23 cellular contexts compared by ENCODE assay signal in genomic region chr22:24944224-24944937, GRCh38. TPM values are rescaled to one million over a fixed set of nuclear protein-coding genes. Genes with fewer than 3 reads are reported as not detected.
A peak's percentile ranks its signal among the peaks of the same experiment; 100 is the strongest.
DNase-seq lines count a peak whose midpoint lies in the region; ATAC-seq, FAIRE-seq and TF ChIP-seq lines count a peak whose summit lies in the region.
"Had no signal": no experiment of that assay in that cellular context is flagged by ENCODE, and none has a peak within 500 bp of the region (broad histone marks: within the 10 kb centered on the region; RNA-seq: fewer than 3 reads in every experiment).

No MANE protein-coding gene starts in this region.

- TF ChIP-seq CTCF in breast epithelium (IDR thresholded peaks at IDR 0.05), result no peak
- no peak for TF ChIP-seq CTCF in mammary epithelial cell (conservative IDR thresholded peaks at IDR 0.05 in 1 of 2, IDR thresholded peaks at IDR 0.05 in 1 of 2; ENCODE audit: extremely low read depth in 1 of 2, insufficient read depth in 1 of 2, low read depth in 1 of 2, low read length in 2 of 2)
- no peak for TF ChIP-seq CTCF in HepG2 (CRISPR knock-in tag; IDR thresholded peaks at IDR 0.05)
- no peak for TF ChIP-seq CTCF in parathyroid adenoma (IDR thresholded peaks at IDR 0.05)

- H3K9me3 ChIP-seq in breast epithelium (no peaks in the 10 kb centered on the region), mammary epithelial cell (replicated peaks; ENCODE audit: insufficient read depth, low read length) (no peaks in the 10 kb centered on the region), HepG2 (ENCODE audit: low read length) (no peaks in the 10 kb centered on the region), parathyroid adenoma (ENCODE audit: control insufficient read depth, low read length) (no peaks in the 10 kb centered on the region)
- H3K9me3 ChIP-seq: A549, Caco-2, HAP-1 had no signal

- no peaks in the 10 kb centered on the region for H3K36me3 ChIP-seq in breast epithelium
- no peaks in the 10 kb centered on the region for H3K36me3 ChIP-seq in mammary epithelial cell (ENCODE audit: insufficient read depth, low read length)
- no peaks in the 10 kb centered on the region for H3K36me3 ChIP-seq in HepG2 (replicated peaks in 1 of 2; ENCODE audit: control insufficient read depth in 1 of 2, insufficient read depth in 2 of 2, low read length in 2 of 2)
- no peaks in the 10 kb centered on the region for H3K36me3 ChIP-seq in parathyroid adenoma (ENCODE audit: control insufficient read depth, insufficient read depth, low read length)
- H3K36me3 ChIP-seq: HAP-1 had no signal

- no peak for TF ChIP-seq RAD21 in HepG2 (CRISPR knock-in tag; IDR thresholded peaks at IDR 0.05)

- no peak for ATAC-seq in HepG2
- ATAC-seq in HG03135 (IDR thresholded peaks at IDR 0.05; ENCODE audit: unreplicated experiment), result no peak
- ATAC-seq: A549 had no signal

- H3K4me3 ChIP-seq in breast epithelium (no peak overlapping the region), mammary epithelial cell (replicated peaks in 1 of 3; ENCODE audit: insufficient read depth in 1 of 3, low read depth in 2 of 3, low read length in 3 of 3) (no peak overlapping the region), HepG2 (replicated peaks in 1 of 3; ENCODE audit: insufficient read depth in 1 of 3, low read depth in 2 of 3, low read length in 3 of 3) (no peak overlapping the region), parathyroid adenoma (ENCODE audit: low read depth, low read length) (no peak overlapping the region)
- H3K4me3 ChIP-seq: A549, HAP-1 had no signal

- H3K9ac ChIP-seq in mammary epithelial cell (ENCODE audit: insufficient read depth, low read length) (no peak overlapping the region), HepG2 (ENCODE audit: insufficient read depth, low read depth, low read length) (no peak overlapping the region), parathyroid adenoma (no peak overlapping the region)

- peaks cover 0 to 2% of the 10 kb centered on the region in 2 donors for H3K27me3 ChIP-seq in breast epithelium
- H3K27me3 ChIP-seq in mammary epithelial cell (ENCODE audit: insufficient read depth, low read length), result no peaks in the 10 kb centered on the region
- H3K27me3 ChIP-seq in HepG2 (ENCODE audit: control insufficient read depth in 1 of 2, insufficient read depth in 2 of 2, low read length in 2 of 2), result no peaks in the 10 kb centered on the region
- no peaks in the 10 kb centered on the region for H3K27me3 ChIP-seq in parathyroid adenoma (ENCODE audit: control insufficient read depth, insufficient read depth, low read length)

- DNase-seq in breast epithelium (ENCODE audit: low spot score in 2 of 2) (no peak), mammary epithelial cell (no peak), HepG2 (ENCODE audit: low spot score) (peak; percentile 29), GM12891 (ENCODE audit: insufficient read length, low spot score) (no peak)
- DNase-seq in central memory CD4-positive, alpha-beta T cell, result no peak
- DNase-seq: AML-193; Caco-2; CD4-positive, alpha-beta T cell; GOT3; IMR-90 had no signal

- peak overlapping the region; percentile 30 to 90 for H3K27ac ChIP-seq in breast epithelium
- no peak overlapping the region for H3K27ac ChIP-seq in mammary epithelial cell (ENCODE audit: insufficient read depth, low read depth, low read length)
- no peak overlapping the region for H3K27ac ChIP-seq in HepG2 (ENCODE audit: extremely low read length, insufficient read depth, low read length)
- peak overlapping the region; percentile 62 for H3K27ac ChIP-seq in parathyroid adenoma
- H3K27ac ChIP-seq: 22Rv1, A549, C4-2B, HL-60 had no signal

- H3K4me2 ChIP-seq in mammary epithelial cell (ENCODE audit: insufficient read depth, low read depth, low read length), result no peak overlapping the region
- no peak overlapping the region for H3K4me2 ChIP-seq in HepG2 (ENCODE audit: low read depth, low read length)
- no peak overlapping the region for H3K4me2 ChIP-seq in parathyroid adenoma (ENCODE audit: low read length)
- H3K4me2 ChIP-seq: A549 had no signal

- TF ChIP-seq POLR2A in breast epithelium (IDR thresholded peaks at IDR 0.05), result no peak
- TF ChIP-seq POLR2A in HepG2 (IDR thresholded peaks at IDR 0.05; ENCODE audit: insufficient read depth in 1 of 2, low read depth in 2 of 2, low read length in 2 of 2), result no peak
- no peak for TF ChIP-seq POLR2A in GM12891 (IDR thresholded peaks at IDR 0.05; ENCODE audit: low read depth, low read length)

- 95% methylated on average over 10 of the region's 10 CpGs for WGBS in mammary epithelial cell (ENCODE audit: low coverage, missing lambda C conversion rate)
- WGBS in HepG2 (ENCODE audit: low lambda C conversion rate), result 74% methylated on average over 10 of the region's 10 CpGs

- no peak for TF ChIP-seq EP300 in HepG2 (IDR thresholded peaks at IDR 0.05; ENCODE audit: low read depth in 2 of 2, low read length in 2 of 2)
- TF ChIP-seq EP300 in HepG2 (CRISPR knock-in tag; IDR thresholded peaks at IDR 0.05; ENCODE audit: borderline replicate concordance), result no peak

- intact Hi-C loops in breast epithelium (cut with DNase I; ENCODE audit: low total_unique reads) (no loop called here), mammary epithelial cell (cut with micrococcal nuclease) (no loop called here), HepG2 (cut with micrococcal nuclease; ENCODE audit: unreplicated experiment) (no loop called here)

- H2AFZ ChIP-seq in mammary epithelial cell (ENCODE audit: low read depth, low read length), result no peak overlapping the region
- H2AFZ ChIP-seq in HepG2 (ENCODE audit: low read length), result no peak overlapping the region
- no peak overlapping the region for H2AFZ ChIP-seq in parathyroid adenoma

- H4K20me1 ChIP-seq in mammary epithelial cell (ENCODE audit: insufficient read depth, low read length), result no peaks in the 10 kb centered on the region
- no peaks in the 10 kb centered on the region for H4K20me1 ChIP-seq in HepG2 (ENCODE audit: insufficient read depth, low read length)

- POLR2A ChIA-PET in HepG2 (lab: Yijun Ruan, JAX), result interaction anchor here (1.3 to 1.5 kb wide), 2 partner anchors 9 to 10 kb away, joined by 3 to 4 read pairs; no protein-coding TSS in a partner anchor

- no TSS peak for BruUV-seq in mammary epithelial cell (replicated peaks; lab: Mats Ljungman, UMichigan)
- BruUV-seq in HepG2 (replicated peaks; lab: Mats Ljungman, UMichigan), result no TSS peak

- H3K79me2 ChIP-seq in mammary epithelial cell (ENCODE audit: insufficient read depth, low read length) (no peaks in the 10 kb centered on the region), HepG2 (ENCODE audit: insufficient read depth, low read length) (no peaks in the 10 kb centered on the region), parathyroid adenoma (no peaks in the 10 kb centered on the region)

- no peak for FAIRE-seq in HepG2 (lab: Jason Lieb, UNC)
- FAIRE-seq in GM12891 (lab: Jason Lieb, UNC), result no peak
- FAIRE-seq: A549, D721Med, G401.6, GM12892, GM18507 had no signal

- in situ Hi-C loops in mammary epithelial cell (cut with MboI; ENCODE audit: low sequenced_read_pairs in 2 of 2) (no loop called here), HepG2 (cut with HindIII; ENCODE audit: extremely low pct_ligation_motif_present, low pct_unique_long_range_greater_than_20kb) (loop anchor here (10.0 to 25.0 kb wide), 2 partner anchors 110 to 243 kb away; partner anchors contain the start of gene CRYBB3)

- CTCF ChIA-PET in mammary epithelial cell (lab: Charles Lee; ENCODE audit: low non-redundant PET), result no interaction called here
- CTCF ChIA-PET in HepG2 (lab: Yijun Ruan, JAX; ENCODE audit: low intra/inter-chr PET ratio, low total read pairs), result no interaction called here

- H3K4me1 ChIP-seq in breast epithelium (no peaks in the 10 kb centered on the region), mammary epithelial cell (ENCODE audit: insufficient read depth, low read length) (peaks cover 25% of the 10 kb centered on the region), HepG2 (ENCODE audit: insufficient read depth, low read length) (peaks cover 25% of the 10 kb centered on the region), parathyroid adenoma (peaks cover 21% of the 10 kb centered on the region)
- H3K4me1 ChIP-seq: A549, Caco-2, HAP-1 had no signal

- dilution Hi-C loops in mammary epithelial cell (cut with HindIII; ENCODE audit: low sequenced_read_pairs), result no loop called here

RNA-seq across cellular contexts. Expression of gene LHFPL7, which starts 2.1 kb away (rescaled TPM):
- total RNA-seq in breast epithelium, result not detected
- total RNA-seq in mammary epithelial cell, result under 1 TPM in 1 of 2 donors, not detected in 1; 0.33 TPM
- polyA plus RNA-seq in mammary epithelial cell, result 0.11 TPM
- not detected for polyA minus RNA-seq in mammary epithelial cell
- not detected in 2 replicates for total RNA-seq in HepG2 (2016; rRNA removed; fragmentation: Illumina TruSeq; extraction: Trizol)
- total RNA-seq in HepG2 (2016; cell fraction: cytosol; rRNA removed; fragmentation: Illumina TruSeq; extraction: Trizol; ENCODE audit: low read depth), result not detected in 2 replicates
- total RNA-seq in HepG2 (2016; cell fraction: insoluble cytoplasmic fraction; rRNA removed; fragmentation: Illumina TruSeq; extraction: Trizol), result not detected in 2 replicates
- not detected in 2 replicates for total RNA-seq in HepG2 (2016; cell fraction: membrane; rRNA removed; fragmentation: Illumina TruSeq; extraction: Trizol)
- not detected in 2 replicates for total RNA-seq in HepG2 (2016; cell fraction: nucleus; rRNA removed; fragmentation: Illumina TruSeq; extraction: Trizol)
- polyA plus RNA-seq in HepG2 (2011; rRNA removed), result not detected in 2 replicates
- polyA plus RNA-seq in HepG2 (2011; cell fraction: cytosol; rRNA removed), result not detected in 2 replicates
- polyA plus RNA-seq in HepG2 (2011; cell fraction: nucleus; rRNA removed), result not detected in 2 replicates
- not detected in 2 replicates for polyA plus RNA-seq in HepG2 (2012)
- polyA plus RNA-seq in HepG2 (2016; cell fraction: cytosol; fragmentation: Illumina TruSeq; extraction: Trizol; ENCODE audit: low read depth), result not detected in 2 replicates
- polyA plus RNA-seq in HepG2 (2016; cell fraction: insoluble cytoplasmic fraction; fragmentation: Illumina TruSeq; extraction: Trizol; ENCODE audit: low read depth), result not detected in 2 replicates
- not detected in 2 replicates for polyA plus RNA-seq in HepG2 (2016; cell fraction: membrane; fragmentation: Illumina TruSeq; extraction: Trizol; ENCODE audit: low read depth)
- not detected in 2 replicates for polyA plus RNA-seq in HepG2 (2016; cell fraction: nucleus; fragmentation: Illumina TruSeq; extraction: Trizol; ENCODE audit: insufficient read depth, low read depth)
- not detected in 2 replicates for polyA minus RNA-seq in HepG2 (2011; rRNA and poly(A)+ RNA removed; ENCODE audit: low replicate concordance)
- polyA minus RNA-seq in HepG2 (2011; cell fraction: cytosol; rRNA and poly(A)+ RNA removed), result not detected in 2 replicates
- not detected in 2 replicates for polyA minus RNA-seq in HepG2 (2011; cell fraction: nucleus; rRNA and poly(A)+ RNA removed)
- polyA plus RNA-seq in GM12891 (2012; ENCODE audit: low read depth, missing spikeins), result not detected
- total RNA-seq: Caco-2; CD4-positive, alpha-beta T cell; HT1080; IMR-90 had no signal
- polyA plus RNA-seq: A549, BJ, IMR-90 had no signal

RNA-seq across cellular contexts. Expression of gene KIAA1671, which starts 8.1 kb away (rescaled TPM):
- total RNA-seq in breast epithelium, result 10 to 100 TPM in 2 of 3 donors, 1 to 10 TPM in 1; 9.8 to 62.8 (median 36.4) TPM
- total RNA-seq in mammary epithelial cell, result 10 to 100 TPM; 38.4 to 48.8 TPM
- polyA plus RNA-seq in mammary epithelial cell, result 11.8 TPM
- polyA minus RNA-seq in mammary epithelial cell, result 60.7 TPM
- total RNA-seq in HepG2 (2016; rRNA removed; fragmentation: Illumina TruSeq; extraction: Trizol), result 12.0 and 13.5 TPM in 2 replicates
- total RNA-seq in HepG2 (2016; cell fraction: cytosol; rRNA removed; fragmentation: Illumina TruSeq; extraction: Trizol; ENCODE audit: low read depth), result 1.2 and 1.5 TPM in 2 replicates
- total RNA-seq in HepG2 (2016; cell fraction: insoluble cytoplasmic fraction; rRNA removed; fragmentation: Illumina TruSeq; extraction: Trizol), result 10.6 and 12.4 TPM in 2 replicates
- 5.9 TPM in 2 replicates for total RNA-seq in HepG2 (2016; cell fraction: membrane; rRNA removed; fragmentation: Illumina TruSeq; extraction: Trizol)
- 18.9 and 21.9 TPM in 2 replicates for total RNA-seq in HepG2 (2016; cell fraction: nucleus; rRNA removed; fragmentation: Illumina TruSeq; extraction: Trizol)
- polyA plus RNA-seq in HepG2 (2011; rRNA removed), result 13.6 and 13.7 TPM in 2 replicates
- 6.1 and 8.9 TPM in 2 replicates for polyA plus RNA-seq in HepG2 (2011; cell fraction: cytosol; rRNA removed)
- polyA plus RNA-seq in HepG2 (2011; cell fraction: nucleus; rRNA removed), result 14.1 and 14.4 TPM in 2 replicates
- 8.2 and 9.7 TPM in 2 replicates for polyA plus RNA-seq in HepG2 (2012)
- 0.76 and 0.78 TPM in 2 replicates for polyA plus RNA-seq in HepG2 (2016; cell fraction: cytosol; fragmentation: Illumina TruSeq; extraction: Trizol; ENCODE audit: low read depth)
- polyA plus RNA-seq in HepG2 (2016; cell fraction: insoluble cytoplasmic fraction; fragmentation: Illumina TruSeq; extraction: Trizol; ENCODE audit: low read depth), result 10.8 and 14.0 TPM in 2 replicates
- polyA plus RNA-seq in HepG2 (2016; cell fraction: membrane; fragmentation: Illumina TruSeq; extraction: Trizol; ENCODE audit: low read depth), result 2.0 and 2.7 TPM in 2 replicates
- 16.4 and 16.6 TPM in 2 replicates for polyA plus RNA-seq in HepG2 (2016; cell fraction: nucleus; fragmentation: Illumina TruSeq; extraction: Trizol; ENCODE audit: insufficient read depth, low read depth)
- polyA minus RNA-seq in HepG2 (2011; rRNA and poly(A)+ RNA removed; ENCODE audit: low replicate concordance), result 20.3 and 22.7 TPM in 2 replicates
- 12.7 and 14.7 TPM in 2 replicates for polyA minus RNA-seq in HepG2 (2011; cell fraction: cytosol; rRNA and poly(A)+ RNA removed)
- 27.4 and 35.6 TPM in 2 replicates for polyA minus RNA-seq in HepG2 (2011; cell fraction: nucleus; rRNA and poly(A)+ RNA removed)
- 0.45 TPM for polyA plus RNA-seq in GM12891 (2012; ENCODE audit: low read depth, missing spikeins)
- total RNA-seq: IMR-90 had no signal

Comparison
In these comparisons a context has a peak if more than half of its experiments do, and no peak if none do; other contexts are left out.
1. H3K27ac ChIP-seq: peak in breast epithelium (2 of 2) and parathyroid adenoma (single experiment); none in mammary epithelial cell (single experiment) and HepG2 (single experiment).